Comparison of ENCODE assay signal across 8 cellular contexts in the genomic region with DNA sequence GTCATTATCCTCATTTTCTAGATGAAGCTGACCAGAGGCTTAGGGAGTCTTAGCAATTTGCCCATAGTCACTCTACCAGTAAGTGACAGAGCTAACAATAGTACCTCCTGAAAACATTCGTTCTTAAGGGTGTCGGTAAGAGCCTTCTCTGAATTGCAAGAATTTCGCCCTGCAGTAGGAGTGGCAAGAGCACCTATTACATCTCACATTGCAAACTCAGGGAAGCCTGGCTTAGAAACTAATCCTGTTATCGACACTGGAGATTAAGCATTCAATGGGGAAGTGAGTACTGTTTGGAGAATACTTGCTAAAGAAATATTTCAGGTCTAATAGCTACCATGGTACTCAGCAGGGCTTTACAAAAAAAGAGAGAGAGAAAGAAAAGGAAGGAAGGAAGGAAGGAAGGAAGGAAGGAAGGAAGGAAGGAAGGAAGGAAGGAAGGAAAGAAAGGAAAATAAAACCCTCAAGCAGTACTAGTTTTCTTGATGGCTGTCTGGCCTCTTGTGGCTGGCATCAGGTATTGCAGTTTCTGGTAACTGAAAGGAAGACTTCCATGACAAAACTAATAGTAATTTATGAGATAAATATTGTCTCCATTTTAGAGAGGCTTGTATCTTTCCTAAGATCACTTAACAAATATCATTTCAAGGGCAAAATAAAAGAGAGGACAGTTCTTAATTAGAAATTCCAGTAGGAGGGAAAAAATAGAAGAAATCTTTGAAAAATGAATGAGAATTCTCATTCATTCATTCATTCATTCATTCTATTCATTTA. TPM values are rescaled to one million over a fixed set of nuclear protein-coding genes. Genes with fewer than 3 reads are reported as not detected.
DNase-seq lines count a peak whose midpoint lies in the region; ATAC-seq and TF ChIP-seq lines count a peak whose summit lies in the region.

No MANE protein-coding gene starts in this region.

- POLR2A ChIA-PET in activated CD4-positive, alpha-beta memory T cell treated with anti-CD3 and anti-CD28 coated beads for 36 hours (lab: Charles Lee) = no interaction called here
- POLR2A ChIA-PET in activated CD4-positive, alpha-beta memory T cell treated with anti-CD3 and anti-CD28 coated beads, Interleukin-2, amount 10 ng/mL, durations not matched to agents 7 days and 5 days (lab: Charles Lee) = no interaction called here

- CTCF ChIA-PET in activated CD4-positive, alpha-beta memory T cell treated with anti-CD3 and anti-CD28 coated beads for 36 hours (lab: Charles Lee) = interaction anchor here (0.6 to 5.1 kb wide), 8 partner anchors 9 to 450 kb away, joined by 3 to 27 read pairs (median 3); no protein-coding TSS in a partner anchor
- CTCF ChIA-PET in activated CD4-positive, alpha-beta memory T cell treated with anti-CD3 and anti-CD28 coated beads, Interleukin-2, amount 10 ng/mL, durations not matched to agents 7 days and 5 days (lab: Charles Lee) = interaction anchor here (1.1 to 1.4 kb wide), 4 partner anchors 8 to 599 kb away, joined by 3 to 6 read pairs (median 4); no protein-coding TSS in a partner anchor

- no peak for ATAC-seq in GM19455 (IDR thresholded peaks at IDR 0.05; ENCODE audit: unreplicated experiment)
- no peak for ATAC-seq in GM21526 (IDR thresholded peaks at IDR 0.05; ENCODE audit: low FRiP score, unreplicated experiment)

- no peaks in the 10 kb centered on the region for H3K36me3 ChIP-seq in prostate gland

- no peaks in the 10 kb centered on the region for H3K4me1 ChIP-seq in prostate gland (replicated peaks)

- WGBS in prostate gland = 50% methylated on average over 4 of the region's 4 CpGs

- intact Hi-C loops in activated CD4-positive, alpha-beta memory T cell treated with anti-CD3 and anti-CD28 coated beads for 36 hours (cut with micrococcal nuclease) = loop anchor here (1.0 to 10.0 kb wide), 4 partner anchors 35 to 617 kb away; no protein-coding TSS in a partner anchor
- intact Hi-C loops in prostate gland (cut with DNase I) = loop anchor here (10.0 kb wide), 2 partner anchors 117 to 177 kb away; no protein-coding TSS in a partner anchor

- H3K9me3 ChIP-seq in prostate gland = no peaks in the 10 kb centered on the region

- H3K36me3 Mint-ChIP-seq in activated CD4-positive, alpha-beta memory T cell treated with anti-CD3 and anti-CD28 coated beads for 36 hours = no peaks in the 10 kb centered on the region
- H3K36me3 Mint-ChIP-seq in activated CD4-positive, alpha-beta memory T cell treated with anti-CD3 and anti-CD28 coated beads, Interleukin-2, amount 10 ng/mL, durations not matched to agents 7 days and 5 days (ENCODE audit: low read depth) = no peaks in the 10 kb centered on the region

- no peak overlapping the region for H3K27ac ChIP-seq in prostate gland

- TF ChIP-seq CTCF in LNCaP clone FGC (IDR thresholded peaks at IDR 0.05; ENCODE audit: control insufficient read depth, extremely low read depth, insufficient read depth) (peak; percentile 85), fibroblast of villous mesenchyme (IDR thresholded peaks at IDR 0.05; ENCODE audit: insufficient read depth, low read depth, low read length) (peak; percentile 88), prostate gland (IDR thresholded peaks at IDR 0.05) (peak; percentile 26 to 86 (median 76))

- no peaks in the 10 kb centered on the region for H3K9me3 Mint-ChIP-seq in activated CD4-positive, alpha-beta memory T cell treated with anti-CD3 and anti-CD28 coated beads for 36 hours
- no peaks in the 10 kb centered on the region for H3K9me3 Mint-ChIP-seq in activated CD4-positive, alpha-beta memory T cell treated with anti-CD3 and anti-CD28 coated beads, Interleukin-2, amount 10 ng/mL, durations not matched to agents 7 days and 5 days

- no peak overlapping the region for H3K4me3 Mint-ChIP-seq in activated CD4-positive, alpha-beta memory T cell treated with anti-CD3 and anti-CD28 coated beads for 36 hours
- no peak overlapping the region for H3K4me3 Mint-ChIP-seq in activated CD4-positive, alpha-beta memory T cell treated with anti-CD3 and anti-CD28 coated beads, Interleukin-2, amount 10 ng/mL, durations not matched to agents 7 days and 5 days

- TF ChIP-seq POLR2A in prostate gland (IDR thresholded peaks at IDR 0.05) = no peak

- H3K27me3 ChIP-seq in prostate gland (replicated peaks; ENCODE audit: insufficient read depth) = no peaks in the 10 kb centered on the region

- H3K4me1 Mint-ChIP-seq in activated CD4-positive, alpha-beta memory T cell treated with anti-CD3 and anti-CD28 coated beads for 36 hours (ENCODE audit: low read depth) = no peaks in the 10 kb centered on the region
- peaks cover 3% of the 10 kb centered on the region for H3K4me1 Mint-ChIP-seq in activated CD4-positive, alpha-beta memory T cell treated with anti-CD3 and anti-CD28 coated beads, Interleukin-2, amount 10 ng/mL, durations not matched to agents 7 days and 5 days

- H3K27ac Mint-ChIP-seq in activated CD4-positive, alpha-beta memory T cell treated with anti-CD3 and anti-CD28 coated beads for 36 hours = no peak overlapping the region
- no peak overlapping the region for H3K27ac Mint-ChIP-seq in activated CD4-positive, alpha-beta memory T cell treated with anti-CD3 and anti-CD28 coated beads, Interleukin-2, amount 10 ng/mL, durations not matched to agents 7 days and 5 days

- H3K27me3 Mint-ChIP-seq in activated CD4-positive, alpha-beta memory T cell treated with anti-CD3 and anti-CD28 coated beads for 36 hours = peaks cover 21% of the 10 kb centered on the region
- peaks cover 29% of the 10 kb centered on the region for H3K27me3 Mint-ChIP-seq in activated CD4-positive, alpha-beta memory T cell treated with anti-CD3 and anti-CD28 coated beads, Interleukin-2, amount 10 ng/mL, durations not matched to agents 7 days and 5 days

- DNase-seq in activated CD4-positive, alpha-beta memory T cell treated with anti-CD3 and anti-CD28 coated beads for 36 hours = peak; percentile 22
- no peak for DNase-seq in activated CD4-positive, alpha-beta memory T cell treated with anti-CD3 and anti-CD28 coated beads, Interleukin-2, amount 10 ng/mL, durations not matched to agents 7 days and 5 days
- DNase-seq in LNCaP clone FGC (ENCODE audit: low read depth) = peak; percentile 39
- DNase-seq in T1000 (lab: John Stamatoyannopoulos, UW) = peak; percentile 10
- peak; percentile 64 for DNase-seq in fibroblast of villous mesenchyme (ENCODE audit: low read depth)
- peak; percentile 31 for DNase-seq in prostate gland (ENCODE audit: low spot score)

- H3K4me3 ChIP-seq in LNCaP clone FGC (ENCODE audit: low read depth, low read length) = no peak overlapping the region
- H3K4me3 ChIP-seq in fibroblast of villous mesenchyme (ENCODE audit: low read depth, low read length) = no peak overlapping the region
- H3K4me3 ChIP-seq in prostate gland = no peak overlapping the region

RNA-seq across cellular contexts. Expression of a gene that starts 10.4 kb away (rescaled TPM):
- under 1 TPM; 0.10 to 0.12 TPM for total RNA-seq in activated CD4-positive, alpha-beta memory T cell treated with anti-CD3 and anti-CD28 coated beads for 36 hours
- not detected for total RNA-seq in activated CD4-positive, alpha-beta memory T cell treated with anti-CD3 and anti-CD28 coated beads, Interleukin-2, amount 10 ng/mL, durations not matched to agents 7 days and 5 days
- total RNA-seq in fibroblast of villous mesenchyme (under 0.01 and 0.86 TPM in 2 replicates), prostate gland (10 to 100 TPM in 1 of 2 donors, 1 to 10 TPM in 1; 5.2 to 22.1 TPM)

RNA-seq across cellular contexts. Expression of a gene that starts 15.3 kb away (rescaled TPM):
- not detected for total RNA-seq in activated CD4-positive, alpha-beta memory T cell treated with anti-CD3 and anti-CD28 coated beads for 36 hours
- not detected for total RNA-seq in activated CD4-positive, alpha-beta memory T cell treated with anti-CD3 and anti-CD28 coated beads, Interleukin-2, amount 10 ng/mL, durations not matched to agents 7 days and 5 days
- total RNA-seq in fibroblast of villous mesenchyme = not detected in 2 replicates
- total RNA-seq in prostate gland = under 1 TPM in 1 of 2 donors, not detected in 1; 0.62 TPM

RNA-seq across cellular contexts. Expression of a gene that starts 20.0 kb away (rescaled TPM):
- not detected for total RNA-seq in activated CD4-positive, alpha-beta memory T cell treated with anti-CD3 and anti-CD28 coated beads for 36 hours
- total RNA-seq in activated CD4-positive, alpha-beta memory T cell treated with anti-CD3 and anti-CD28 coated beads, Interleukin-2, amount 10 ng/mL, durations not matched to agents 7 days and 5 days = not detected
- total RNA-seq in fibroblast of villous mesenchyme (not detected in 2 replicates), prostate gland (not detected)
